Comparison of ENCODE assay signal across 2 cellular contexts in genomic region chr17:11404877-11405276, GRCh38.
TF ChIP-seq lines count a peak whose summit lies in the region.

No MANE protein-coding gene starts in this region.

TF ChIP-seq in A549, 52 proteins besides CTCF, POLR2A, EP300 and RAD21:
- TF ChIP-seq MAFK (IDR thresholded peaks at IDR 0.05; ENCODE audit: partially characterized antibody) (peak; percentile 46), TP53 (CRISPR knock-in tag; IDR thresholded peaks at IDR 0.05) (no peak)

TF ChIP-seq in IMR-90, 13 proteins besides CTCF, POLR2A, EP300 and RAD21:
- TF ChIP-seq MAFK (IDR thresholded peaks at IDR 0.05; ENCODE audit: low read depth, low read length) (peak; percentile 45; the same call in 1 of the 2 replicates), USF2 (IDR thresholded peaks at IDR 0.05; ENCODE audit: low read depth, low read length) (no peak)
TF ChIP-seq in IMR-90: peak in this region for 1.
